In genomic region chr18:7683753-7684152, GRCh38 we compare ENCODE assay signal across 21 cellular contexts.
"Had no signal": no experiment of that assay in that cellular context is flagged by ENCODE, and none has a peak within 500 bp of the region (broad histone marks: within the 10 kb centered on the region; RNA-seq: fewer than 3 reads in every experiment).

No MANE protein-coding gene starts in this region.

- H3K27ac Mint-ChIP-seq: activated CD4-positive, alpha-beta T cell treated with anti-CD3 and anti-CD28 coated beads, Interleukin-2, amount 10 ng/mL, durations not matched to agents 7 days and 5 days; activated naive CD8-positive, alpha-beta T cell treated with anti-CD3 and anti-CD28 coated beads for 36 hours; mesothelial cell of epicardium; stimulated activated naive B cell treated with anti-CD40 and anti-IgM and Interleukin-4, amounts not matched to agents 10 μg/mL and 1 μg/mL and 100 μg/mL, for 72 hours had no signal

- H3K4me1 Mint-ChIP-seq: activated CD4-positive, alpha-beta T cell treated with anti-CD3 and anti-CD28 coated beads, Interleukin-2, amount 10 ng/mL, durations not matched to agents 7 days and 5 days; activated naive CD8-positive, alpha-beta T cell treated with anti-CD3 and anti-CD28 coated beads for 36 hours; neural crest cell; stimulated activated naive B cell treated with anti-CD40 and anti-IgM and Interleukin-4, amounts not matched to agents 10 μg/mL and 1 μg/mL and 100 μg/mL, for 72 hours had no signal

- H3K27ac ChIP-seq: body of pancreas, parathyroid adenoma, skin epidermis, thyroid gland had no signal

- FAIRE-seq: TTC549, urothelium cell line had no signal

- H3K27me3 Mint-ChIP-seq: activated CD4-positive, alpha-beta T cell treated with anti-CD3 and anti-CD28 coated beads, Interleukin-2, amount 10 ng/mL, durations not matched to agents 7 days and 5 days; activated naive CD8-positive, alpha-beta T cell treated with anti-CD3 and anti-CD28 coated beads for 36 hours; stimulated activated naive B cell treated with anti-CD40 and anti-IgM and Interleukin-4, amounts not matched to agents 10 μg/mL and 1 μg/mL and 100 μg/mL, for 72 hours had no signal

- DNase-seq: activated CD4-positive, alpha-beta T cell treated with anti-CD3 and anti-CD28 coated beads, Interleukin-2, amount 10 ng/mL, durations not matched to agents 7 days and 5 days; activated CD4-positive, CD25-positive, alpha-beta regulatory T cell; activated CD8-positive, alpha-beta memory T cell treated with anti-CD3 and anti-CD28 coated beads, Interleukin-2, amount 50 U/mL, for 48 hours; activated gamma-delta T cell treated with Interleukin-2 at 50 U/mL for 16 hours; activated naive CD8-positive, alpha-beta T cell treated with anti-CD3 and anti-CD28 coated beads for 36 hours; amygdala; body of pancreas; cortex of kidney; effector CD4-positive, alpha-beta T cell; foreskin melanocyte; stimulated activated CD4-positive, alpha-beta T cell treated with anti-CD3 and anti-CD28 coated beads, Interleukin-15, amount 100 ng/mL, for 24 hours; stimulated activated CD4-positive, alpha-beta T cell treated with anti-CD3 and anti-CD28 coated beads, Interleukin-4, amount 100 ng/mL, for 1 hour; stimulated activated naive B cell treated with anti-CD40 and anti-IgM and Interleukin-4, amounts not matched to agents 10 μg/mL and 1 μg/mL and 100 μg/mL, for 72 hours; T-helper 2 cell; thyroid gland had no signal

- H3K27me3 ChIP-seq: body of pancreas, thyroid gland had no signal

- H3K9ac ChIP-seq: parathyroid adenoma had no signal

- H3K4me3 Mint-ChIP-seq: activated CD4-positive, alpha-beta T cell treated with anti-CD3 and anti-CD28 coated beads, Interleukin-2, amount 10 ng/mL, durations not matched to agents 7 days and 5 days; activated naive CD8-positive, alpha-beta T cell treated with anti-CD3 and anti-CD28 coated beads for 36 hours; mesothelial cell of epicardium; neural crest cell; stimulated activated naive B cell treated with anti-CD40 and anti-IgM and Interleukin-4, amounts not matched to agents 10 μg/mL and 1 μg/mL and 100 μg/mL, for 72 hours had no signal

- H3K36me3 ChIP-seq: thyroid gland had no signal

- H3K9me3 ChIP-seq: body of pancreas, thyroid gland had no signal

- H2AFZ ChIP-seq: parathyroid adenoma had no signal

- H3K4me3 ChIP-seq: body of pancreas, skin epidermis, thyroid gland had no signal

- H3K9me3 Mint-ChIP-seq: activated CD4-positive, alpha-beta T cell treated with anti-CD3 and anti-CD28 coated beads, Interleukin-2, amount 10 ng/mL, durations not matched to agents 7 days and 5 days; activated naive CD8-positive, alpha-beta T cell treated with anti-CD3 and anti-CD28 coated beads for 36 hours; mesothelial cell of epicardium; neural crest cell had no signal

- ATAC-seq: body of pancreas; stimulated activated naive B cell treated with anti-CD40 and anti-IgM and Interleukin-4, amounts not matched to agents 10 μg/mL and 1 μg/mL and 100 μg/mL, for 72 hours had no signal

- H3K36me3 Mint-ChIP-seq: activated naive CD8-positive, alpha-beta T cell treated with anti-CD3 and anti-CD28 coated beads for 36 hours; mesothelial cell of epicardium; stimulated activated naive B cell treated with anti-CD40 and anti-IgM and Interleukin-4, amounts not matched to agents 10 μg/mL and 1 μg/mL and 100 μg/mL, for 72 hours had no signal
